25 cellular contexts compared by ENCODE assay signal in genomic region chr12:17030338-17030737, GRCh38.
"Had no signal": no experiment of that assay in that cellular context is flagged by ENCODE, and none has a peak within 500 bp of the region (broad histone marks: within the 10 kb centered on the region; RNA-seq: fewer than 3 reads in every experiment).

No MANE protein-coding gene starts in this region.

- H3K27ac ChIP-seq: adrenal gland, SJSA1 had no signal

- DNase-seq: activated B cell treated with CpG ODN at 0.5 μM for 24 hours; activated CD4-positive, alpha-beta T cell treated with anti-CD3 and anti-CD28 coated beads for 1 hour; activated CD4-positive, alpha-beta T cell treated with anti-CD3 and anti-CD28 coated beads, Interleukin-2, amount 10 ng/mL, durations not matched to agents 24 days and 14 days; activated CD4-positive, alpha-beta T cell treated with anti-CD3 and anti-CD28 coated beads, Interleukin-2, amount 50 U/mL, for 48 hours; activated CD8-positive, alpha-beta memory T cell treated with anti-CD3 and anti-CD28 coated beads, Interleukin-2, amount 10 ng/mL, durations not matched to agents 7 days and 5 days; activated gamma-delta T cell treated with Interleukin-2 at 50 U/mL for 16 hours; activated naive CD4-positive, alpha-beta T cell treated with anti-CD3 and anti-CD28 coated beads, Interleukin-2, amount 10 ng/mL, durations not matched to agents 7 days and 5 days; activated naive CD8-positive, alpha-beta T cell treated with anti-CD3 and anti-CD28 coated beads, Interleukin-2, amount 10 ng/mL, durations not matched to agents 7 days and 5 days; activated T-cell treated with anti-CD3 and anti-CD28 coated beads, Interleukin-2, amount 50 U/mL, for 24 hours; adrenal gland; anterior cingulate cortex; cerebellar nuclear complex; IMR-90; KG1; NCI-H1048; NCI-H1436 treated with DMSO at 0.1 percent for 48 hours; NCI-H1930; NCI-H446; NCI-H524; PC-3; SHP77; T-helper 9 cell had no signal

- H3K27me3 ChIP-seq: adrenal gland, SJSA1 had no signal

- H3K4me3 ChIP-seq: adrenal gland, SJSA1 had no signal

- H3K9me3 ChIP-seq: adrenal gland, SJSA1 had no signal

- ATAC-seq: activated CD8-positive, alpha-beta memory T cell treated with anti-CD3 and anti-CD28 coated beads, Interleukin-2, amount 10 ng/mL, durations not matched to agents 7 days and 5 days; activated T-helper 17 cell treated with anti-CD3 and anti-CD28 coated beads, Interleukin-2, amount 50 U/mL, for 72 hours; PC-3; SK-N-SH treated with all-trans-retinoic acid at 6 μM for 48 hours had no signal

- H3K36me3 ChIP-seq: adrenal gland, SJSA1 had no signal

- H3K4me1 ChIP-seq: adrenal gland, SJSA1 had no signal
